ENCODE assay signal across 15 cellular contexts in the genomic region with DNA sequence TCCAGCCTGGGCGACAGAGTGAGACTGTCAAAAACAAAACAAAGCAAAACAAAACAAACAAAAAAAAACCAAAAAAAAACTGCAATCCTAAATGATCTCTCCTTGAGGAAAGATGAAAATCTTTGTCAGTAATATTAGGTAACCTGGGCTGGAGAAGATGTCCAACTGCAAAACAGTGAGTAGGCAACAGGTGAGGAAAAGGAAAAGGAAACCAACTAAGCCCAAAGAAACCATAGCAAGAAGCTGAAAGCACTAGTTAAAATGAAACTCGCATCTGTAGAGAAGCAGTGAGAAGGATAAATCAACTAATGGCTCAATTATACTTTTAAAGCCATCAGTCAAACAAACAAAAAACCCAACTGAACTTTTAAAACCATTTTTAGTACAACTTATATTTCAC. TPM values are rescaled to one million over a fixed set of nuclear protein-coding genes. Genes with fewer than 3 reads are reported as not detected.
DNase-seq lines count a peak whose midpoint lies in the region; ATAC-seq and TF ChIP-seq lines count a peak whose summit lies in the region.
"Had no signal": no experiment of that assay in that cellular context is flagged by ENCODE, and none has a peak within 500 bp of the region (broad histone marks: within the 10 kb centered on the region; RNA-seq: fewer than 3 reads in every experiment).

No MANE protein-coding gene starts in this region.

- H3K9me3 ChIP-seq in HEK293 (ENCODE audit: control insufficient read depth, insufficient read depth, low read depth, low read length) (no peaks in the 10 kb centered on the region), mesenchymal stem cell (ENCODE audit: control insufficient read depth, low read length) (no peaks in the 10 kb centered on the region)

- no peak overlapping the region for H4K91ac ChIP-seq in mesenchymal stem cell (ENCODE audit: low read length)

- H3K23ac ChIP-seq in mesenchymal stem cell (ENCODE audit: low read length in 2 of 2), result no peak overlapping the region

- H2AFZ ChIP-seq in mesenchymal stem cell (ENCODE audit: low read depth, low read length), result no peak overlapping the region

- H3K36me3 ChIP-seq in HEK293 (ENCODE audit: control insufficient read depth in 2 of 2, insufficient read depth in 1 of 2, low read length in 2 of 2) (no peaks in the 10 kb centered on the region), mesenchymal stem cell (ENCODE audit: control insufficient read depth in 1 of 2, insufficient read depth in 2 of 2, low read depth in 1 of 2, low read length in 2 of 2) (no peaks in the 10 kb centered on the region)

- DNase-seq in activated CD8-positive, alpha-beta memory T cell treated with anti-CD3 and anti-CD28 coated beads, Interleukin-2, amount 10 ng/mL, durations not matched to agents 7 days and 5 days, result no peak
- no peak for DNase-seq in activated CD8-positive, alpha-beta memory T cell treated with anti-CD3 and anti-CD28 coated beads, Interleukin-2, amount 50 U/mL, for 4 hours
- no peak for DNase-seq in activated naive CD4-positive, alpha-beta T cell treated with anti-CD3 and anti-CD28 coated beads, Interleukin-2, amount 10 ng/mL, durations not matched to agents 7 days and 5 days
- no peak for DNase-seq in mesenchymal stem cell
- DNase-seq in activated T-cell treated with anti-CD3 and anti-CD28 coated beads, Interleukin-2, amount 50 U/mL, for 4 hours, result no peak
- DNase-seq in HT-29 (ENCODE audit: low spot score), result no peak
- DNase-seq: 8988T; activated CD8-positive, alpha-beta T cell treated with anti-CD3 and anti-CD28 coated beads for 36 hours; COR-L47; PC-3; right cardiac atrium; T-helper 17 cell had no signal

- no peak overlapping the region for H3K4me2 ChIP-seq in mesenchymal stem cell (ENCODE audit: low read length, poor library complexity, severe bottlenecking)

- H3K4ac ChIP-seq in mesenchymal stem cell (ENCODE audit: low read depth in 1 of 2, low read length in 2 of 2), result no peak overlapping the region

- no peaks in the 10 kb centered on the region for H3K79me1 ChIP-seq in mesenchymal stem cell (replicated peaks; ENCODE audit: low read length, poor library complexity, severe bottlenecking)

- no peak overlapping the region for H2BK120ac ChIP-seq in mesenchymal stem cell (ENCODE audit: low read depth, low read length)

- no peaks in the 10 kb centered on the region for H3K27me3 Mint-ChIP-seq in activated CD8-positive, alpha-beta memory T cell treated with anti-CD3 and anti-CD28 coated beads, Interleukin-2, amount 10 ng/mL, durations not matched to agents 7 days and 5 days
- H3K27me3 Mint-ChIP-seq in activated naive CD4-positive, alpha-beta T cell treated with anti-CD3 and anti-CD28 coated beads, Interleukin-2, amount 10 ng/mL, durations not matched to agents 7 days and 5 days, result no peaks in the 10 kb centered on the region
- H3K27me3 Mint-ChIP-seq in activated T-cell treated with anti-CD3 and anti-CD28 coated beads, Interleukin-2, amount 50 U/mL, for 4 hours (ENCODE audit: low read depth), result no peaks in the 10 kb centered on the region
- H3K27me3 Mint-ChIP-seq: activated CD8-positive, alpha-beta T cell treated with anti-CD3 and anti-CD28 coated beads for 36 hours; dendritic cell treated with granulocyte-macrophage colony-stimulating factor and Interleukin-4, amounts not matched to agents 40 ng/mL and 50 ng/mL, for 4 days; T-helper 17 cell had no signal

- H2AK5ac ChIP-seq in mesenchymal stem cell (ENCODE audit: low read length, severe bottlenecking), result no peak overlapping the region

- TF ChIP-seq CTCF in HEK293 (tag by site-specific recombination; IDR thresholded peaks at IDR 0.05), result no peak

- POLR2A ChIA-PET in HEK293 (lab: Yijun Ruan, JAX), result no interaction called here

- no peak overlapping the region for H3K9ac ChIP-seq in mesenchymal stem cell (ENCODE audit: low read length)

- no peaks in the 10 kb centered on the region for H3K9me3 Mint-ChIP-seq in activated CD8-positive, alpha-beta memory T cell treated with anti-CD3 and anti-CD28 coated beads, Interleukin-2, amount 10 ng/mL, durations not matched to agents 7 days and 5 days (ENCODE audit: low read depth)
- H3K9me3 Mint-ChIP-seq in activated naive CD4-positive, alpha-beta T cell treated with anti-CD3 and anti-CD28 coated beads, Interleukin-2, amount 10 ng/mL, durations not matched to agents 7 days and 5 days, result no peaks in the 10 kb centered on the region
- no peaks in the 10 kb centered on the region for H3K9me3 Mint-ChIP-seq in activated T-cell treated with anti-CD3 and anti-CD28 coated beads, Interleukin-2, amount 50 U/mL, for 4 hours
- H3K9me3 Mint-ChIP-seq: activated CD8-positive, alpha-beta T cell treated with anti-CD3 and anti-CD28 coated beads for 36 hours; dendritic cell treated with granulocyte-macrophage colony-stimulating factor and Interleukin-4, amounts not matched to agents 40 ng/mL and 50 ng/mL, for 4 days had no signal

- H2BK15ac ChIP-seq in mesenchymal stem cell (ENCODE audit: low read depth, poor library complexity, severe bottlenecking), result no peak overlapping the region

- CTCF ChIA-PET in activated CD8-positive, alpha-beta memory T cell treated with anti-CD3 and anti-CD28 coated beads, Interleukin-2, amount 10 ng/mL, durations not matched to agents 7 days and 5 days (lab: Charles Lee), result no interaction called here
- CTCF ChIA-PET in HEK293 (lab: Yijun Ruan, JAX), result interaction anchor here (0.6 kb wide), 1 partner anchor 193 kb away, joined by 4 read pairs; no protein-coding TSS in a partner anchor
- CTCF ChIA-PET in activated naive CD4-positive, alpha-beta T cell treated with anti-CD3 and anti-CD28 coated beads, Interleukin-2, amount 10 ng/mL, durations not matched to agents 7 days and 5 days (lab: Charles Lee), result no interaction called here

- H3K27ac ChIP-seq in HEK293 (ENCODE audit: extremely low read depth, low read depth, low read length), result no peak overlapping the region
- no peak overlapping the region for H3K27ac ChIP-seq in mesenchymal stem cell (ENCODE audit: low read length, poor library complexity, severe bottlenecking)

- ATAC-seq in activated CD8-positive, alpha-beta memory T cell treated with anti-CD3 and anti-CD28 coated beads, Interleukin-2, amount 10 ng/mL, durations not matched to agents 7 days and 5 days, result no peak
- ATAC-seq in HG03196 (IDR thresholded peaks at IDR 0.05; ENCODE audit: unreplicated experiment), result peak; percentile 73
- ATAC-seq in activated T-cell treated with anti-CD3 and anti-CD28 coated beads, Interleukin-2, amount 50 U/mL, for 4 hours, result no peak
- ATAC-seq: activated CD8-positive, alpha-beta T cell treated with anti-CD3 and anti-CD28 coated beads for 36 hours; PC-3; right cardiac atrium; T-helper 17 cell had no signal

- H3K18ac ChIP-seq in mesenchymal stem cell (ENCODE audit: low read depth in 1 of 2, low read length in 2 of 2), result no peak overlapping the region

- H3K27ac Mint-ChIP-seq in activated CD8-positive, alpha-beta memory T cell treated with anti-CD3 and anti-CD28 coated beads, Interleukin-2, amount 10 ng/mL, durations not matched to agents 7 days and 5 days, result peak overlapping the region; percentile 74
- no peak overlapping the region for H3K27ac Mint-ChIP-seq in activated naive CD4-positive, alpha-beta T cell treated with anti-CD3 and anti-CD28 coated beads, Interleukin-2, amount 10 ng/mL, durations not matched to agents 7 days and 5 days
- H3K27ac Mint-ChIP-seq: activated CD8-positive, alpha-beta T cell treated with anti-CD3 and anti-CD28 coated beads for 36 hours; dendritic cell treated with granulocyte-macrophage colony-stimulating factor and Interleukin-4, amounts not matched to agents 40 ng/mL and 50 ng/mL, for 4 days; T-helper 17 cell had no signal

- H3K27me3 ChIP-seq in mesenchymal stem cell (ENCODE audit: control insufficient read depth in 1 of 2, insufficient read depth in 1 of 2, low read length in 2 of 2), result no peaks in the 10 kb centered on the region

- no peak overlapping the region for H2BK12ac ChIP-seq in mesenchymal stem cell (ENCODE audit: low read length in 2 of 2)

- H3K4me3 ChIP-seq in HEK293 (ENCODE audit: low read depth, low read length) (no peak overlapping the region), mesenchymal stem cell (ENCODE audit: insufficient read depth in 1 of 2, low read depth in 1 of 2, low read length in 2 of 2) (no peak overlapping the region)

- WGBS in mesenchymal stem cell, result no CpG with 5 or more reads among the region's 2 CpGs

- H4K8ac ChIP-seq in mesenchymal stem cell (ENCODE audit: low read length), result no peak overlapping the region

- H3K4me3 Mint-ChIP-seq in activated CD8-positive, alpha-beta memory T cell treated with anti-CD3 and anti-CD28 coated beads, Interleukin-2, amount 10 ng/mL, durations not matched to agents 7 days and 5 days, result peak overlapping the region; percentile 38
- H3K4me3 Mint-ChIP-seq in activated naive CD4-positive, alpha-beta T cell treated with anti-CD3 and anti-CD28 coated beads, Interleukin-2, amount 10 ng/mL, durations not matched to agents 7 days and 5 days, result no peak overlapping the region
- no peak overlapping the region for H3K4me3 Mint-ChIP-seq in activated T-cell treated with anti-CD3 and anti-CD28 coated beads, Interleukin-2, amount 50 U/mL, for 4 hours
- H3K4me3 Mint-ChIP-seq: activated CD8-positive, alpha-beta T cell treated with anti-CD3 and anti-CD28 coated beads for 36 hours; dendritic cell treated with granulocyte-macrophage colony-stimulating factor and Interleukin-4, amounts not matched to agents 40 ng/mL and 50 ng/mL, for 4 days; T-helper 17 cell had no signal

- H3K4me1 Mint-ChIP-seq in activated CD8-positive, alpha-beta memory T cell treated with anti-CD3 and anti-CD28 coated beads, Interleukin-2, amount 10 ng/mL, durations not matched to agents 7 days and 5 days, result peaks cover 15% of the 10 kb centered on the region
- peaks cover 13% of the 10 kb centered on the region for H3K4me1 Mint-ChIP-seq in activated naive CD4-positive, alpha-beta T cell treated with anti-CD3 and anti-CD28 coated beads, Interleukin-2, amount 10 ng/mL, durations not matched to agents 7 days and 5 days
- peaks cover 10% of the 10 kb centered on the region for H3K4me1 Mint-ChIP-seq in activated T-cell treated with anti-CD3 and anti-CD28 coated beads, Interleukin-2, amount 50 U/mL, for 4 hours (ENCODE audit: low read depth)

- H3K36me3 Mint-ChIP-seq in activated CD8-positive, alpha-beta memory T cell treated with anti-CD3 and anti-CD28 coated beads, Interleukin-2, amount 10 ng/mL, durations not matched to agents 7 days and 5 days, result peaks cover 4% of the 10 kb centered on the region
- H3K36me3 Mint-ChIP-seq in activated naive CD4-positive, alpha-beta T cell treated with anti-CD3 and anti-CD28 coated beads, Interleukin-2, amount 10 ng/mL, durations not matched to agents 7 days and 5 days, result no peaks in the 10 kb centered on the region
- peaks cover 2% of the 10 kb centered on the region for H3K36me3 Mint-ChIP-seq in activated T-cell treated with anti-CD3 and anti-CD28 coated beads, Interleukin-2, amount 50 U/mL, for 4 hours (ENCODE audit: insufficient read depth)

- no peak overlapping the region for H3K14ac ChIP-seq in mesenchymal stem cell (ENCODE audit: low read length in 2 of 2)

- H3K4me1 ChIP-seq in HEK293 (ENCODE audit: control insufficient read depth, insufficient read depth, low read length) (peaks cover 2% of the 10 kb centered on the region; the same call in 1 of the 2 replicates), mesenchymal stem cell (ENCODE audit: control insufficient read depth, insufficient read depth, low read depth, low read length) (no peaks in the 10 kb centered on the region)

- H2BK5ac ChIP-seq in mesenchymal stem cell (ENCODE audit: low read depth, low read length, poor library complexity, severe bottlenecking), result no peak overlapping the region

RNA-seq across cellular contexts. Expression of a gene that starts 54.2 kb away (rescaled TPM):
- 10 to 100 TPM; 14.5 to 16.9 TPM for total RNA-seq in activated CD8-positive, alpha-beta memory T cell treated with anti-CD3 and anti-CD28 coated beads, Interleukin-2, amount 10 ng/mL, durations not matched to agents 7 days and 5 days
- polyA plus RNA-seq in mesenchymal stem cell (2013, experiment 1 of 2), result 8.9 TPM
- 8.3 TPM for polyA plus RNA-seq in mesenchymal stem cell (2013, experiment 2 of 2)
- 10 to 100 TPM; 10.9 to 14.9 (median 13.0) TPM for total RNA-seq in activated T-cell treated with anti-CD3 and anti-CD28 coated beads, Interleukin-2, amount 50 U/mL, for 4 hours
- 8.4 and 16.2 TPM in 2 replicates for total RNA-seq in HT-29 (2014; rRNA removed; shearing (Covaris generic))
